1 cellular context compared by ENCODE assay signal in genomic region chr19:41934849-41935374, GRCh38.
A peak's percentile ranks its signal among the peaks of the same experiment; 100 is the strongest.
TF ChIP-seq lines count a peak whose summit lies in the region.

No MANE protein-coding gene starts in this region.

TF ChIP-seq in H1, 55 proteins besides CTCF, POLR2A, EP300 and RAD21:
- TF ChIP-seq SIN3A (conservative IDR thresholded peaks at IDR 0.05 in 1 of 2, IDR thresholded peaks at IDR 0.05 in 1 of 2; ENCODE audit: low read depth in 1 of 2, low read length in 2 of 2) (peak; percentile 35 to 79; a peak in 1 of 4 replicates), CBX8 (IDR thresholded peaks at IDR 0.05; ENCODE audit: borderline replicate concordance, low read depth, low read length) (no peak)
